Comparison of ENCODE assay signal across 16 cellular contexts in genomic region chr2:101493074-101493473, GRCh38. TPM values are rescaled to one million over a fixed set of nuclear protein-coding genes. Genes with fewer than 3 reads are reported as not detected.
DNase-seq lines count a peak whose midpoint lies in the region; TF ChIP-seq lines count a peak whose summit lies in the region.
"Had no signal": no experiment of that assay in that cellular context is flagged by ENCODE, and none has a peak within 500 bp of the region (broad histone marks: within the 10 kb centered on the region; RNA-seq: fewer than 3 reads in every experiment).

No MANE protein-coding gene starts in this region.

- H4K20me1 ChIP-seq in H9 (ENCODE audit: control insufficient read depth, insufficient read depth, insufficient read length) = no peaks in the 10 kb centered on the region

- no peak overlapping the region for H3K4me2 ChIP-seq in H9 (ENCODE audit: insufficient read depth, insufficient read length, low read length)

- no peak overlapping the region for H4K8ac ChIP-seq in H9 (replicated peaks; ENCODE audit: insufficient read length, low read depth, low read length)

- no peaks in the 10 kb centered on the region for H3K79me1 ChIP-seq in H9 (ENCODE audit: insufficient read depth, low read depth, low read length, poor library complexity, severe bottlenecking)

- H3K36me3 ChIP-seq in WERI-Rb-1 = no peaks in the 10 kb centered on the region

- no CpG with 5 or more reads among the region's 6 CpGs for WGBS in H9 (ENCODE audit: extremely low coverage, insufficient read length, low lambda C conversion rate)

- no peaks in the 10 kb centered on the region; the same call in 1 of the 2 replicates for H3K4me1 ChIP-seq in H9 (ENCODE audit: insufficient read depth, low read length)

- no peak overlapping the region for H2BK120ac ChIP-seq in H9 (ENCODE audit: low read depth, low read length, poor library complexity, severe bottlenecking)

- no peak overlapping the region for H3K4me3 ChIP-seq in WERI-Rb-1 (ENCODE audit: low read depth, low read length)
- H3K4me3 ChIP-seq: GM23248 had no signal

- peak overlapping the region; percentile 1 for H3K23ac ChIP-seq in H9 (ENCODE audit: insufficient read length, low read depth, low read length)

- no peak overlapping the region for H3K18ac ChIP-seq in H9 (ENCODE audit: insufficient read length, low read depth, low read length)

- no peak overlapping the region for H2BK20ac ChIP-seq in H9 (ENCODE audit: low read depth, low read length, poor library complexity, severe bottlenecking)

- H2BK15ac ChIP-seq in H9 (ENCODE audit: low read depth, low read length) = no peak overlapping the region

- no peaks in the 10 kb centered on the region; a peak in 1 of 7 replicates for H3K36me3 Mint-ChIP-seq in H9 (ENCODE audit: insufficient read depth in 1 of 3, low read depth in 3 of 3)
- no peaks in the 10 kb centered on the region for H3K36me3 Mint-ChIP-seq in osteocyte (ENCODE audit: unreplicated experiment)
- H3K36me3 Mint-ChIP-seq: CD4-positive, CD25-positive, alpha-beta regulatory T cell had no signal

- H3K27me3 ChIP-seq in H9 (ENCODE audit: insufficient read depth, low read length) (no peaks in the 10 kb centered on the region), WERI-Rb-1 (ENCODE audit: insufficient read depth, low read depth, severe bottlenecking) (no peaks in the 10 kb centered on the region)

- H3K79me2 ChIP-seq in H9 (ENCODE audit: insufficient read depth, low read length) = no peaks in the 10 kb centered on the region

- H4K91ac ChIP-seq in H9 (ENCODE audit: insufficient read length, low read depth, low read length) = no peak overlapping the region

- H3K9ac ChIP-seq in H9 (ENCODE audit: extremely low read depth, insufficient read length, low read length) = no peak overlapping the region
- H3K9ac ChIP-seq: GM23248 had no signal

- no peak overlapping the region for H2AK5ac ChIP-seq in H9 (ENCODE audit: insufficient read length, low read length)

- H3K4me1 Mint-ChIP-seq in H9 (no peaks in the 10 kb centered on the region), osteocyte (ENCODE audit: unreplicated experiment) (no peaks in the 10 kb centered on the region)
- H3K4me1 Mint-ChIP-seq: B cell; CD8-positive, alpha-beta memory T cell had no signal

- DNase-seq in H9 (no peak), amniotic epithelial cell (ENCODE audit: low read depth) (peak; percentile 90), iris pigment epithelial cell (ENCODE audit: low read depth) (peak; percentile 46), osteocyte (ENCODE audit: extremely low spot score, unreplicated experiment) (no peak), UCSD-AML1 (lab: John Stamatoyannopoulos, UW; ENCODE audit: unreplicated experiment) (no peak), WERI-Rb-1 (no peak)
- DNase-seq: C1 segment of cervical spinal cord; CD4-positive, CD25-positive, alpha-beta regulatory T cell; CD8-positive, alpha-beta memory T cell; COR-L47; DMS 273 treated with DMSO at 0.1 percent for 48 hours; GDM1; GM23248; HFFc6 had no signal

- H3T11ph ChIP-seq in H9 (ENCODE audit: low read length) = no peak overlapping the region

- no peak for TF ChIP-seq CTCF in H9 (conservative IDR thresholded peaks at IDR 0.05)
- no peak for TF ChIP-seq CTCF in osteocyte (IDR thresholded peaks at IDR 0.05)
- TF ChIP-seq CTCF in WERI-Rb-1 (IDR thresholded peaks at IDR 0.05; ENCODE audit: low read depth, low read length) = no peak

- H3K4me3 Mint-ChIP-seq in H9 (no peak overlapping the region), osteocyte (ENCODE audit: unreplicated experiment) (no peak overlapping the region)
- H3K4me3 Mint-ChIP-seq: B cell; CD4-positive, CD25-positive, alpha-beta regulatory T cell; CD8-positive, alpha-beta memory T cell; HFFc6 had no signal

- H3K27ac ChIP-seq in H9 (ENCODE audit: insufficient read length, low read depth, low read length) = no peak overlapping the region
- no peak overlapping the region for H3K27ac ChIP-seq in WERI-Rb-1
- H3K27ac ChIP-seq: GM23248 had no signal

- H3K27me3 Mint-ChIP-seq in H9 (ENCODE audit: low read depth) = no peaks in the 10 kb centered on the region
- peaks cover 13% of the 10 kb centered on the region for H3K27me3 Mint-ChIP-seq in osteocyte (ENCODE audit: unreplicated experiment)
- H3K27me3 Mint-ChIP-seq: CD4-positive, CD25-positive, alpha-beta regulatory T cell had no signal

- no peak overlapping the region for H2BK12ac ChIP-seq in H9 (ENCODE audit: insufficient read length, low read depth, low read length)

- H3K9me3 Mint-ChIP-seq in H9 (no peaks in the 10 kb centered on the region), osteocyte (ENCODE audit: unreplicated experiment) (no peaks in the 10 kb centered on the region)
- H3K9me3 Mint-ChIP-seq: CD8-positive, alpha-beta memory T cell; HFFc6 had no signal

- H3K56ac ChIP-seq in H9 (ENCODE audit: insufficient read length, low read depth, low read length) = no peak overlapping the region

- H3K4ac ChIP-seq in H9 (ENCODE audit: low read depth, low read length) = no peak overlapping the region

- H2AFZ ChIP-seq in H9 (ENCODE audit: low read length) = no peak overlapping the region
- H2AFZ ChIP-seq: GM23248 had no signal

- no peak overlapping the region for H3K14ac ChIP-seq in H9 (ENCODE audit: insufficient read depth, low read length)

- no peaks in the 10 kb centered on the region for H3K23me2 ChIP-seq in H9 (ENCODE audit: insufficient read length, low read depth, low read length, poor library complexity, severe bottlenecking)

- H4K5ac ChIP-seq in H9 (ENCODE audit: insufficient read length, low read depth, low read length) = no peak overlapping the region

- H3K9me3 ChIP-seq in H9 (ENCODE audit: control insufficient read depth, low read depth, low read length) (no peaks in the 10 kb centered on the region), WERI-Rb-1 (ENCODE audit: severe bottlenecking) (peaks cover 3% of the 10 kb centered on the region)

- H2BK5ac ChIP-seq in H9 (ENCODE audit: insufficient read length, low read length) = no peak overlapping the region

- H3K27ac Mint-ChIP-seq in H9 (no peak overlapping the region), osteocyte (ENCODE audit: unreplicated experiment) (no peak overlapping the region)
- H3K27ac Mint-ChIP-seq: B cell; CD4-positive, CD25-positive, alpha-beta regulatory T cell; CD8-positive, alpha-beta memory T cell; HFFc6 had no signal

RNA-seq across cellular contexts. Expression of gene RFX8, which starts 18.2 kb away (rescaled TPM):
- total RNA-seq in H9 (2021) (0.22 and 0.57 TPM in 2 replicates), osteocyte (not detected in 2 replicates)
- total RNA-seq: A172; B cell; CD8-positive, alpha-beta memory T cell had no signal

Comparison
In these comparisons a context has a peak if more than half of its experiments do, and no peak if none do; other contexts are left out.
1. DNase-seq: peak in amniotic epithelial cell (single experiment) and iris pigment epithelial cell (single experiment); none in H9 (single experiment), osteocyte (single experiment), UCSD-AML1 (single experiment) and WERI-Rb-1 (single experiment).